Comparison of ENCODE assay signal across 7 cellular contexts in genomic region chr6:73516712-73517489, GRCh38. TPM values are rescaled to one million over a fixed set of nuclear protein-coding genes. Genes with fewer than 3 reads are reported as not detected.
DNase-seq lines count a peak whose midpoint lies in the region; ATAC-seq and TF ChIP-seq lines count a peak whose summit lies in the region.

No MANE protein-coding gene starts in this region.

- DNase-seq in SJSA1 (ENCODE audit: low read depth in 1 of 2, low spot score in 2 of 2) (peak in 1 of 2 experiments; percentile 46), epithelial cell of proximal tubule (ENCODE audit: low read depth) (no peak), spleen (no peak), DMS153 treated with DMSO at 0.1 percent for 48 hours (lab: John Stamatoyannopoulos, UW; ENCODE audit: unreplicated experiment) (no peak), SKM-1 treated with dmso at 0.1 percent for 144 hours (lab: John Stamatoyannopoulos, UW; ENCODE audit: unreplicated experiment) (no peak)

- H3K9me3 ChIP-seq in SJSA1 (replicated peaks), result 0 out of 2 replicates have a peak, but pooled peaks cover 3% of the 10 kb centered on the region
- H3K9me3 ChIP-seq in spleen, result no peaks in the 10 kb centered on the region

- 52 to 76% (median 64%) methylated on average over 4 of the region's 4 CpGs for WGBS in spleen, 5 donors

- H3K4me3 ChIP-seq in SJSA1, result peak overlapping the region; percentile 78
- peak overlapping the region; percentile 44 for H3K4me3 ChIP-seq in epithelial cell of proximal tubule (ENCODE audit: low read depth, low read length)
- H3K4me3 ChIP-seq in spleen, result peak overlapping the region in 2 of 8 donors; percentile 2 to 28

- H3K4me1 ChIP-seq in SJSA1 (replicated peaks) (peaks cover 17% of the 10 kb centered on the region), spleen (peaks cover 35 to 81% (median 56%) of the 10 kb centered on the region in 6 donors)

- intact Hi-C loops in spleen (cut with DNase I; ENCODE audit: low total_unique reads), result loop anchor here (10.0 kb wide), 1 partner anchor 52 kb away; the partner anchor contains the start of gene MTO1

- H3K27ac ChIP-seq in SJSA1, result peak overlapping the region; percentile 3
- H3K27ac ChIP-seq in spleen, result peak overlapping the region in 7 of 8 donors; percentile 5 to 69 (median 58)

- H3K36me3 ChIP-seq in SJSA1 (peaks cover 79% of the 10 kb centered on the region), spleen (peaks cover 0 to 84% (median 45%) of the 10 kb centered on the region in 6 donors)

- peak; percentile 40 for TF ChIP-seq POLR2A in GM19193 (IDR thresholded peaks at IDR 0.05; ENCODE audit: extremely low read depth, insufficient read depth, insufficient read length)
- no peak for TF ChIP-seq POLR2A in spleen (IDR thresholded peaks at IDR 0.05)

- ATAC-seq in GM18873 (IDR thresholded peaks at IDR 0.05; ENCODE audit: low FRiP score, unreplicated experiment), result no peak

- TF ChIP-seq CTCF in epithelial cell of proximal tubule (conservative IDR thresholded peaks at IDR 0.05; ENCODE audit: low read depth, low read length) (no peak), spleen (IDR thresholded peaks at IDR 0.05 in 8 of 11, conservative IDR thresholded peaks at IDR 0.05 in 3 of 11) (no peak)

- H3K27me3 ChIP-seq in SJSA1 (replicated peaks), result peaks cover 14% of the 10 kb centered on the region
- no peaks in the 10 kb centered on the region for H3K27me3 ChIP-seq in spleen (replicated peaks in 1 of 7)

RNA-seq across cellular contexts. Expression of gene EEF1A1, which starts 3.9 kb away (rescaled TPM):
- 11,857 and 11,916 TPM in 2 replicates for total RNA-seq in SJSA1 (2014; rRNA removed; shearing (Covaris generic))
- total RNA-seq in epithelial cell of proximal tubule (9,761 and 15,338 TPM in 2 replicates), spleen (over 10,000 TPM in 1 of 7 donors, 1,000 to 10,000 TPM in 6; 7,486 to 10,079 (median 8,893) TPM)
- polyA plus RNA-seq in spleen, result over 10,000 TPM; 12,419 to 13,640 (median 12,484) TPM

RNA-seq across cellular contexts. Expression of gene MTO1, which starts 55.4 kb away (rescaled TPM):
- 30.7 and 44.7 TPM in 2 replicates for total RNA-seq in SJSA1 (2014; rRNA removed; shearing (Covaris generic))
- total RNA-seq in epithelial cell of proximal tubule (23.5 and 26.8 TPM in 2 replicates), spleen (10 to 100 TPM; 31.7 to 50.2 (median 45.3) TPM)
- polyA plus RNA-seq in spleen, result 10 to 100 TPM; 17.8 to 26.4 (median 23.6) TPM
